In genomic region chr7:150402671-150403321, GRCh38 we compare ENCODE assay signal across 13 cellular contexts. TPM values are rescaled to one million over a fixed set of nuclear protein-coding genes. Genes with fewer than 3 reads are reported as not detected.
DNase-seq lines count a peak whose midpoint lies in the region; ATAC-seq, FAIRE-seq and TF ChIP-seq lines count a peak whose summit lies in the region.
"Had no signal": no experiment of that assay in that cellular context is flagged by ENCODE, and none has a peak within 500 bp of the region (broad histone marks: within the 10 kb centered on the region; RNA-seq: fewer than 3 reads in every experiment).

No MANE protein-coding gene starts in this region.

- H3K9me3 ChIP-seq in A673 (ENCODE audit: low read depth, low read length, poor library complexity, severe bottlenecking), result no peaks in the 10 kb centered on the region
- no peaks in the 10 kb centered on the region for H3K9me3 ChIP-seq in ES-I3 (ENCODE audit: control insufficient read depth, insufficient read depth, low read length)
- H3K9me3 ChIP-seq in astrocyte (ENCODE audit: insufficient read depth, low read depth, low read length), result no peaks in the 10 kb centered on the region
- no peaks in the 10 kb centered on the region for H3K9me3 ChIP-seq in mucosa of descending colon
- H3K9me3 ChIP-seq: ascending aorta, BE2C had no signal

- H3K36me3 ChIP-seq in A673 (ENCODE audit: insufficient read depth, low read length, poor library complexity, severe bottlenecking) (peaks cover 11% of the 10 kb centered on the region), ES-I3 (ENCODE audit: insufficient read depth, low read length) (no peaks in the 10 kb centered on the region), astrocyte (ENCODE audit: insufficient read depth, low read length) (no peaks in the 10 kb centered on the region), mucosa of descending colon (ENCODE audit: low read depth) (no peaks in the 10 kb centered on the region)

- H3K4me2 ChIP-seq in astrocyte (ENCODE audit: low read length), result no peak overlapping the region

- peaks cover 15% of the 10 kb centered on the region for H4K20me1 ChIP-seq in astrocyte (ENCODE audit: insufficient read depth, low read length)

- no peak for DNase-seq in A673 (ENCODE audit: low spot score)
- DNase-seq in astrocyte (ENCODE audit: low read depth), result no peak
- peak; percentile 78 to 85 (median 79) for DNase-seq in mucosa of descending colon
- no peak for DNase-seq in glomerular visceral epithelial cell (ENCODE audit: extremely low spot score)
- no peak for DNase-seq in iPS-NIHi11 (ENCODE audit: low spot score)
- DNase-seq: activated CD8-positive, alpha-beta memory T cell treated with anti-CD3 and anti-CD28 coated beads, Interleukin-2, amount 10 ng/mL, durations not matched to agents 7 days and 5 days; BE2C; effector memory CD8-positive, alpha-beta T cell; stimulated activated CD4-positive, alpha-beta T cell treated with anti-CD3 and anti-CD28 coated beads, Interleukin-4, amount 100 ng/mL, for 24 hours had no signal

- H3K9ac ChIP-seq in ES-I3 (ENCODE audit: low read depth, low read length) (peak overlapping the region; percentile 37; the same call in 1 of the 2 replicates), astrocyte (ENCODE audit: low read length) (no peak overlapping the region)

- no peaks in the 10 kb centered on the region for H3K79me2 ChIP-seq in astrocyte (ENCODE audit: insufficient read depth, low read length)

- H3K4me3 ChIP-seq in A673 (ENCODE audit: low read depth, low read length, poor library complexity, severe bottlenecking), result no peak overlapping the region
- no peak overlapping the region for H3K4me3 ChIP-seq in astrocyte (ENCODE audit: insufficient read depth, low read depth, low read length)
- H3K4me3 ChIP-seq in mucosa of descending colon, result no peak overlapping the region
- H3K4me3 ChIP-seq: ascending aorta had no signal

- H3K9me3 Mint-ChIP-seq in astrocyte (ENCODE audit: unreplicated experiment), result no peaks in the 10 kb centered on the region
- H3K9me3 Mint-ChIP-seq: effector memory CD8-positive, alpha-beta T cell had no signal

- H3K27ac Mint-ChIP-seq in astrocyte (ENCODE audit: unreplicated experiment), result peak overlapping the region; percentile 62

- intact Hi-C loops in A673 (cut with micrococcal nuclease; ENCODE audit: unreplicated experiment) (no loop called here), mucosa of descending colon (cut with DNase I, micrococcal nuclease) (no loop called here)

- no TSS peak for BruUV-seq in A673 (replicated peaks; lab: Mats Ljungman, UMichigan)

- no peaks in the 10 kb centered on the region for H3K27me3 Mint-ChIP-seq in astrocyte (ENCODE audit: low read depth, unreplicated experiment)
- H3K27me3 Mint-ChIP-seq: activated CD8-positive, alpha-beta memory T cell treated with anti-CD3 and anti-CD28 coated beads, Interleukin-2, amount 10 ng/mL, durations not matched to agents 7 days and 5 days; effector memory CD8-positive, alpha-beta T cell had no signal

- POLR2A ChIA-PET in A673 (lab: Charles Lee; ENCODE audit: low non-redundant PET), result no interaction called here

- H3K27ac ChIP-seq in A673 (ENCODE audit: low read depth, low read length, poor library complexity, severe bottlenecking), result peak overlapping the region; percentile 42
- no peak overlapping the region for H3K27ac ChIP-seq in astrocyte (ENCODE audit: low read depth, low read length)

- no peak for FAIRE-seq in astrocyte (lab: Jason Lieb, UNC)

- H3K27me3 ChIP-seq in A673 (replicated peaks; ENCODE audit: insufficient read depth, low read depth, low read length, poor library complexity), result no peaks in the 10 kb centered on the region
- H3K27me3 ChIP-seq in astrocyte (ENCODE audit: insufficient read depth, low read length), result no peaks in the 10 kb centered on the region
- H3K27me3 ChIP-seq: ascending aorta, BE2C had no signal

- CTCF ChIA-PET in A673 (lab: Charles Lee), result no interaction called here

- no peak for TF ChIP-seq CTCF in A673 (conservative IDR thresholded peaks at IDR 0.05; ENCODE audit: low read depth, low read length)
- TF ChIP-seq CTCF in astrocyte (IDR thresholded peaks at IDR 0.05; ENCODE audit: insufficient read depth, low read depth, low read length), result no peak
- TF ChIP-seq CTCF in mucosa of descending colon (IDR thresholded peaks at IDR 0.05), result no peak

- ATAC-seq in mucosa of descending colon, result peak; percentile 57
- no peak for ATAC-seq in HG02678 (IDR thresholded peaks at IDR 0.05; ENCODE audit: unreplicated experiment)
- no peak for ATAC-seq in HG03159 (IDR thresholded peaks at IDR 0.05; ENCODE audit: unreplicated experiment)
- ATAC-seq: activated CD8-positive, alpha-beta memory T cell treated with anti-CD3 and anti-CD28 coated beads, Interleukin-2, amount 10 ng/mL, durations not matched to agents 7 days and 5 days; effector memory CD8-positive, alpha-beta T cell had no signal

- H3K4me1 ChIP-seq in A673 (ENCODE audit: insufficient read depth, low read length, poor library complexity, severe bottlenecking) (peaks cover 17% of the 10 kb centered on the region), ES-I3 (ENCODE audit: insufficient read depth, low read length) (peaks cover 64% of the 10 kb centered on the region), astrocyte (ENCODE audit: insufficient read depth, low read length) (peaks cover 16% of the 10 kb centered on the region), mucosa of descending colon (ENCODE audit: low read depth) (peaks cover 30% of the 10 kb centered on the region)

- H2AFZ ChIP-seq in astrocyte (ENCODE audit: low read depth, low read length), result no peak overlapping the region

- H3K4me1 Mint-ChIP-seq in astrocyte (ENCODE audit: low read depth, unreplicated experiment), result peaks cover 68% of the 10 kb centered on the region

- peaks cover 10% of the 10 kb centered on the region for H3K36me3 Mint-ChIP-seq in astrocyte (ENCODE audit: low read depth, unreplicated experiment)

- peak overlapping the region; percentile 64 for H3K4me3 Mint-ChIP-seq in astrocyte (ENCODE audit: unreplicated experiment)
- H3K4me3 Mint-ChIP-seq: activated CD8-positive, alpha-beta memory T cell treated with anti-CD3 and anti-CD28 coated beads, Interleukin-2, amount 10 ng/mL, durations not matched to agents 7 days and 5 days had no signal

RNA-seq across cellular contexts. Expression of gene ZNF775, which starts 23.7 kb away (rescaled TPM):
- total RNA-seq in A673 (2021), result 12.1 and 14.3 TPM in 2 replicates
- 6.4 and 6.5 TPM in 2 replicates for total RNA-seq in astrocyte
- 10 to 100 TPM; 10.9 to 11.8 (median 11.3) TPM for total RNA-seq in mucosa of descending colon

RNA-seq across cellular contexts. Expression of gene REPIN1, which starts 34.2 kb away (rescaled TPM):
- 113 and 114 TPM in 2 replicates for total RNA-seq in A673 (2021)
- 80.1 and 95.3 TPM in 2 replicates for total RNA-seq in astrocyte
- total RNA-seq in mucosa of descending colon, result 100 to 1,000 TPM; 151 to 228 (median 202) TPM

RNA-seq across cellular contexts. Expression of gene GIMAP8, which starts 47.6 kb away (rescaled TPM):
- total RNA-seq in A673 (2021), result 0.07 TPM in 1 of 2 replicates, not detected in the other
- total RNA-seq in astrocyte, result not detected in 2 replicates
- 1 to 10 TPM; 4.1 to 9.1 (median 5.5) TPM for total RNA-seq in mucosa of descending colon

Comparison
In these comparisons a context has a peak if more than half of its experiments do, and no peak if none do; other contexts are left out.
1. DNase-seq: peak in mucosa of descending colon (3 of 3); none in A673 (single experiment), astrocyte (single experiment), glomerular visceral epithelial cell (single experiment) and iPS-NIHi11 (single experiment).